ENCODE assay signal across 9 cellular contexts in genomic region chr4:183571350-183572076, GRCh38.
DNase-seq lines count a peak whose midpoint lies in the region; ATAC-seq and TF ChIP-seq lines count a peak whose summit lies in the region.
"Had no signal": no experiment of that assay in that cellular context is flagged by ENCODE, and none has a peak within 500 bp of the region (broad histone marks: within the 10 kb centered on the region; RNA-seq: fewer than 3 reads in every experiment).

No MANE protein-coding gene starts in this region.

- intact Hi-C loops in body of pancreas (cut with DNase I): no loop called here

- no peaks in the 10 kb centered on the region for H3K9me3 ChIP-seq in body of pancreas

- H3K36me3 ChIP-seq in body of pancreas (replicated peaks in 1 of 2; ENCODE audit: insufficient read depth in 1 of 2, low read depth in 2 of 2): no peaks in the 10 kb centered on the region

- ATAC-seq in body of pancreas (peak; percentile 98), HG03159 (IDR thresholded peaks at IDR 0.05; ENCODE audit: unreplicated experiment) (no peak), HG03354 (IDR thresholded peaks at IDR 0.05; ENCODE audit: poor library complexity, severe bottlenecking, unreplicated experiment) (no peak)

- peak overlapping the region in 3 of 4 donors; percentile 47 to 76 (median 76) for H3K27ac ChIP-seq in body of pancreas

- peaks cover 16% of the 10 kb centered on the region for H3K4me1 ChIP-seq in body of pancreas

- peak in 1 of 7 experiments; percentile 1 for TF ChIP-seq CTCF in body of pancreas (IDR thresholded peaks at IDR 0.05)

- peak; percentile 37 for DNase-seq in ELR (ENCODE audit: low read depth)
- DNase-seq in NCI-H146 treated with DMSO at 0.1 percent for 48 hours (lab: John Stamatoyannopoulos, UW; ENCODE audit: unreplicated experiment): peak; percentile 21
- peak; percentile 88 to 97 (median 94) for DNase-seq in body of pancreas
- DNase-seq in midbrain (lab: John Stamatoyannopoulos, UW): peak; percentile 11
- no peak for DNase-seq in occipital lobe (lab: John Stamatoyannopoulos, UW)
- no peak for DNase-seq in H4 (ENCODE audit: low spot score)
- DNase-seq: activated naive CD8-positive, alpha-beta T cell treated with anti-CD3 and anti-CD28 coated beads, Interleukin-2, amount 10 ng/mL, durations not matched to agents 7 days and 5 days had no signal

- no peaks in the 10 kb centered on the region for H3K27me3 ChIP-seq in body of pancreas

- peak in 1 of 3 donors; percentile 10 for TF ChIP-seq POLR2A in body of pancreas (IDR thresholded peaks at IDR 0.05)

- H3K4me3 ChIP-seq in body of pancreas: no peak overlapping the region

- WGBS in body of pancreas, 2 donors: 12 to 17% methylated on average over 11 of the region's 11 CpGs

Comparison
In these comparisons a context has a peak if more than half of its experiments do, and no peak if none do; other contexts are left out.
1. DNase-seq: peak in ELR (single experiment), NCI-H146 treated with DMSO at 0.1 percent for 48 hours (single experiment), body of pancreas (4 of 4) and midbrain (single experiment); none in occipital lobe (single experiment) and H4 (single experiment).